1 cellular context compared by ENCODE assay signal in the genomic region with DNA sequence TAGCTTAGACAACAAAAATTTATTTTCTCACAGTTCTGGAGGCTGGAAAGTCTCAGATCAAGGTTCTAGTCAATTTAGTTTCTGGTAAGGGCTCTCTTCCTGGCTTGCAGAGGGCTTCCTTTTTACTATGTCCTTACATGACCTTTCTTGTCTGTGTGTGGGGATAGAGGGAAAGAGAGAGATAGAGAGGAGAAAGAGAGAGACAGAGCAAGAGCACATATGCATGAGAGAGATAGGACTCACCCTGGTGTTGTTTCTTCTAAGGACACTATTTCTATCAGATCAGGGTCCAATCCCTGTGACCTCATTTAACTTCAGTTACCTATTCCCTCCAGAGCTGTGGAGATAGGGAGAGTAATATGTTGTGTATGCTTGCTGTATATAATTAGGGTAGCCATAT.
TF ChIP-seq lines count a peak whose summit lies in the region.

No MANE protein-coding gene starts in this region.

TF ChIP-seq in GM23338, 12 proteins besides CTCF, POLR2A, EP300 and RAD21 (continued from another document):
- TF ChIP-seq, protein P1, sequence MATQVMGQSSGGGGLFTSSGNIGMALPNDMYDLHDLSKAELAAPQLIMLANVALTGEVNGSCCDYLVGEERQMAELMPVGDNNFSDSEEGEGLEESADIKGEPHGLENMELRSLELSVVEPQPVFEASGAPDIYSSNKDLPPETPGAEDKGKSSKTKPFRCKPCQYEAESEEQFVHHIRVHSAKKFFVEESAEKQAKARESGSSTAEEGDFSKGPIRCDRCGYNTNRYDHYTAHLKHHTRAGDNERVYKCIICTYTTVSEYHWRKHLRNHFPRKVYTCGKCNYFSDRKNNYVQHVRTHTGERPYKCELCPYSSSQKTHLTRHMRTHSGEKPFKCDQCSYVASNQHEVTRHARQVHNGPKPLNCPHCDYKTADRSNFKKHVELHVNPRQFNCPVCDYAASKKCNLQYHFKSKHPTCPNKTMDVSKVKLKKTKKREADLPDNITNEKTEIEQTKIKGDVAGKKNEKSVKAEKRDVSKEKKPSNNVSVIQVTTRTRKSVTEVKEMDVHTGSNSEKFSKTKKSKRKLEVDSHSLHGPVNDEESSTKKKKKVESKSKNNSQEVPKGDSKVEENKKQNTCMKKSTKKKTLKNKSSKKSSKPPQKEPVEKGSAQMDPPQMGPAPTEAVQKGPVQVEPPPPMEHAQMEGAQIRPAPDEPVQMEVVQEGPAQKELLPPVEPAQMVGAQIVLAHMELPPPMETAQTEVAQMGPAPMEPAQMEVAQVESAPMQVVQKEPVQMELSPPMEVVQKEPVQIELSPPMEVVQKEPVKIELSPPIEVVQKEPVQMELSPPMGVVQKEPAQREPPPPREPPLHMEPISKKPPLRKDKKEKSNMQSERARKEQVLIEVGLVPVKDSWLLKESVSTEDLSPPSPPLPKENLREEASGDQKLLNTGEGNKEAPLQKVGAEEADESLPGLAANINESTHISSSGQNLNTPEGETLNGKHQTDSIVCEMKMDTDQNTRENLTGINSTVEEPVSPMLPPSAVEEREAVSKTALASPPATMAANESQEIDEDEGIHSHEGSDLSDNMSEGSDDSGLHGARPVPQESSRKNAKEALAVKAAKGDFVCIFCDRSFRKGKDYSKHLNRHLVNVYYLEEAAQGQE (IDR thresholded peaks at IDR 0.05; ENCODE audit: unreplicated experiment), result no peak
- TF ChIP-seq ZNF331 (CRISPR knock-in tag; IDR thresholded peaks at IDR 0.05; ENCODE audit: low read depth), result no peak
- TF ChIP-seq, protein P2, sequence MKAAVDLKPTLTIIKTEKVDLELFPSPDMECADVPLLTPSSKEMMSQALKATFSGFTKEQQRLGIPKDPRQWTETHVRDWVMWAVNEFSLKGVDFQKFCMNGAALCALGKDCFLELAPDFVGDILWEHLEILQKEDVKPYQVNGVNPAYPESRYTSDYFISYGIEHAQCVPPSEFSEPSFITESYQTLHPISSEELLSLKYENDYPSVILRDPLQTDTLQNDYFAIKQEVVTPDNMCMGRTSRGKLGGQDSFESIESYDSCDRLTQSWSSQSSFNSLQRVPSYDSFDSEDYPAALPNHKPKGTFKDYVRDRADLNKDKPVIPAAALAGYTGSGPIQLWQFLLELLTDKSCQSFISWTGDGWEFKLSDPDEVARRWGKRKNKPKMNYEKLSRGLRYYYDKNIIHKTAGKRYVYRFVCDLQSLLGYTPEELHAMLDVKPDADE (IDR thresholded peaks at IDR 0.05), result no peak
